In the genomic region with DNA sequence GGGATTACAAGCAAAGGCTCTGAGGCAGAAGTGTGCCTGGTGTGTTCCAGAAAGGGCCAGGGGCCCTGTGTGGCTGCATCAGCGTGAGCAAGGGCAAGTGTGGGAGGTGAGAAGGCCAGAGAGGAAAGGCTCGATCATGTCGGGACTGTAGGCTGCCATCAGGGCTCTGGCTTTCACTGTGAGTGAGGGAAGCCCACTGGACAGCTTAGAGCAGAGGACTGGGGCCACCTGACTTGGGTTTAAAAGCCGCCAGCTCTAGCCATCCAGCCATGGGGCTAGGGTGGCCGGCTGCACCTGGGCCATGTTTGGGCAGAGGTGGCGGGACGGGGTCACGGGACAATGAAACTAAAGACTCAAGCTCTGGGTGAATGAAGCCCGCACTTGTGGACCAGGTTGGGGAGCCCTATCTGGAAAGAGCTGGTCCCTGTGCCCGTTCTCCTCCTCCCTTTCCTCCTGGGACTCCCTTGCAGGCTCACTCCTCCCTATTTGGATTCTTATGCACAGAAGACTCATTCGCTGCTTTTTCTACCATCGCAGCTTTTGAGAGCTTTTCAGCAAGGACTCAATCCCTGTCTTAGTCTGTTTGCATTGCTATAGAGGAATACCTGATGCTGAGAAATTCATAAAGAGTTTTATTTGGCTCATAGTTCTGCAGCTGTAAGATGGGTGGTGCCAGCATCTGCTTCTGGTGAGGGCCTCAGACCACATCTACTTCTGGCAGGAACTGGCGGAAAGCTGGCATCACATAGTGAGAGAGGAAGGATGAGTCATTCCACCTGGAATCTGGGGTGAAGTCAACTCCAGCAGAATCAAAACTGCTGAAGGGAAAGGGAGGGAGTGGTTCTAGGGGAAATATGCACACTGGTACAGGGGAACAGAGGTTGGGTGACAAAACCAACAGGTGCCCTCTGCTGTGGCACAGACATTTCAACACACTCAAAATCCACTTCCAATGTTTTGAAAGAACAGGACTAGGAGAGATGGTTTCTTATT, we compare ENCODE assay signal across 8 cellular contexts. TPM values are rescaled to one million over a fixed set of nuclear protein-coding genes. Genes with fewer than 3 reads are reported as not detected.
DNase-seq lines count a peak whose midpoint lies in the region; TF ChIP-seq lines count a peak whose summit lies in the region.
"Had no signal": no experiment of that assay in that cellular context is flagged by ENCODE, and none has a peak within 500 bp of the region (broad histone marks: within the 10 kb centered on the region; RNA-seq: fewer than 3 reads in every experiment).

No MANE protein-coding gene starts in this region.

- H3K27ac ChIP-seq in coronary artery, result peak overlapping the region in 1 of 2 donors; percentile 7
- H3K27ac ChIP-seq: SK-N-MC had no signal

- H3K36me3 ChIP-seq in skeletal muscle satellite cell (ENCODE audit: insufficient read depth, low read length), result no peaks in the 10 kb centered on the region

- H3K9ac ChIP-seq in skeletal muscle satellite cell (ENCODE audit: low read depth, low read length), result no peak overlapping the region

- no peak for TF ChIP-seq CTCF in coronary artery (IDR thresholded peaks at IDR 0.05)

- H3K4me2 ChIP-seq in skeletal muscle satellite cell (ENCODE audit: low read length), result peak overlapping the region; percentile 23

- H3K4me1 ChIP-seq in skeletal muscle satellite cell (ENCODE audit: control insufficient read depth, insufficient read depth, low read length), result peaks cover 28% of the 10 kb centered on the region

- H3K9me3 ChIP-seq in skeletal muscle satellite cell (replicated peaks; ENCODE audit: low read length), result no peaks in the 10 kb centered on the region

- DNase-seq in DMS79 (lab: John Stamatoyannopoulos, UW), result peak; percentile 10
- DNase-seq in DMS79 treated with DMSO at 0.1 percent for 48 hours (lab: John Stamatoyannopoulos, UW), result no peak
- DNase-seq in coronary artery (ENCODE audit: low spot score), result peak; percentile 68
- DNase-seq in germinal center (ENCODE audit: low spot score), result no peak
- no peak for DNase-seq in GF-D8 (lab: John Stamatoyannopoulos, UW)
- DNase-seq: activated naive CD4-positive, alpha-beta T cell treated with anti-CD3 and anti-CD28 coated beads for 36 hours had no signal

- H3K27me3 ChIP-seq in skeletal muscle satellite cell (ENCODE audit: control insufficient read depth, insufficient read depth, low read length), result no peaks in the 10 kb centered on the region

- H3K4me3 ChIP-seq in coronary artery (no peak overlapping the region), skeletal muscle satellite cell (ENCODE audit: low read length) (no peak overlapping the region)
- H3K4me3 ChIP-seq: SK-N-MC had no signal

RNA-seq across cellular contexts. Expression of a gene that starts 15.3 kb away (rescaled TPM):
- not detected in 2 replicates for total RNA-seq in skeletal muscle satellite cell (2012; rRNA removed)
- total RNA-seq: activated naive CD4-positive, alpha-beta T cell treated with anti-CD3 and anti-CD28 coated beads for 36 hours had no signal

RNA-seq across cellular contexts. Expression of a gene that starts 18.8 kb away (rescaled TPM):
- not detected in 2 replicates for total RNA-seq in skeletal muscle satellite cell (2012; rRNA removed)
- total RNA-seq: activated naive CD4-positive, alpha-beta T cell treated with anti-CD3 and anti-CD28 coated beads for 36 hours had no signal

RNA-seq across cellular contexts. Expression of a gene that starts 49.6 kb away (rescaled TPM):
- total RNA-seq in skeletal muscle satellite cell (2012; rRNA removed), result 5.8 TPM in 1 of 2 replicates, not detected in the other
- total RNA-seq: activated naive CD4-positive, alpha-beta T cell treated with anti-CD3 and anti-CD28 coated beads for 36 hours had no signal

RNA-seq across cellular contexts. Expression of a gene that starts 56.3 kb away (rescaled TPM):
- 16.4 and 18.8 TPM in 2 replicates for total RNA-seq in skeletal muscle satellite cell (2012; rRNA removed)

RNA-seq across cellular contexts. Expression of a gene that starts 57.1 kb away (rescaled TPM):
- total RNA-seq in skeletal muscle satellite cell (2012; rRNA removed), result 120 and 121 TPM in 2 replicates

Comparison
In these comparisons a context has a peak if more than half of its experiments do, and no peak if none do; other contexts are left out.
1. DNase-seq: peak in DMS79 (single experiment) and coronary artery (single experiment); none in DMS79 treated with DMSO at 0.1 percent for 48 hours (single experiment), germinal center (single experiment) and GF-D8 (single experiment).